In the genomic region with DNA sequence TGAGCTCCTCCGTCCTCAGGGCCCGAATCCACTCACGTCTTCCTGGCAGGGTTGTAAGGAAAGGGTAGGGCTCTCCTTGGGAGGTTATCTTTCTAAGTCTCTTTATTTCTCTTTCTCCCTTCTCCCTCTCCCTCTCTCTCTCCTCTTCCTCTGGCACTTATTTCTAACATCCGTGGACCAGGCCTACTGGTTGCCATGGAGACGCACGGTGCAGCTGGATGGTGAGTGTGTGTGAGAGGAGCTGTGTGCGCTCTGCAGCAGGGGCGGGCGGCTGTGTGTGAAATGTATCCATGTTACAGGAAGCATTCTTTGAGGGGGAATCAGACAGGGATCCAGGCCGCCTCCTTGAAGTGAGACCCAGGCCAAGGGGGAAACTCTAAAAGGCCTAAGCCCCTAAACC, we compare ENCODE assay signal across 12 cellular contexts. TPM values are rescaled to one million over a fixed set of nuclear protein-coding genes. Genes with fewer than 3 reads are reported as not detected.
DNase-seq lines count a peak whose midpoint lies in the region; ATAC-seq and TF ChIP-seq lines count a peak whose summit lies in the region.
"Had no signal": no experiment of that assay in that cellular context is flagged by ENCODE, and none has a peak within 500 bp of the region (broad histone marks: within the 10 kb centered on the region; RNA-seq: fewer than 3 reads in every experiment).

No MANE protein-coding gene starts in this region.

- no peaks in the 10 kb centered on the region for H3K9me3 Mint-ChIP-seq in activated T-helper 2 cell treated with anti-CD3 and anti-CD28 coated beads, Interferon-gamma antibody, Interleukin-2, Interleukin-4, amounts not matched to agents 10 μg/mL and 5 μg/mL and 100 μg/mL, durations not matched to agents 14 hours and 24 hours and 36 hours

- H3K4me3 Mint-ChIP-seq in activated T-helper 2 cell treated with anti-CD3 and anti-CD28 coated beads, Interferon-gamma antibody, Interleukin-2, Interleukin-4, amounts not matched to agents 10 μg/mL and 5 μg/mL and 100 μg/mL, durations not matched to agents 14 hours and 24 hours and 36 hours (ENCODE audit: low read depth): no peak overlapping the region

- POLR2A ChIA-PET in RWPE1 (lab: Yijun Ruan, JAX; ENCODE audit: low non-redundant PET): interaction anchor here (0.7 kb wide), 1 partner anchor 25 kb away, joined by 3 read pairs; no protein-coding TSS in a partner anchor

- H3K27ac ChIP-seq in left ventricle myocardium inferior (replicated peaks) (peak overlapping the region; percentile 76), RWPE1 (peak overlapping the region; percentile 3; the same call in 1 of the 2 replicates), hepatocyte (no peak overlapping the region), upper lobe of right lung (peak overlapping the region; percentile 30)

- H3K4me3 ChIP-seq in left ventricle myocardium inferior (no peak overlapping the region), hepatocyte (no peak overlapping the region), upper lobe of right lung (no peak overlapping the region)
- H3K4me3 ChIP-seq: HAP-1, heart right ventricle had no signal

- H3K4me2 ChIP-seq in hepatocyte: no peak overlapping the region

- no peaks in the 10 kb centered on the region for H3K36me3 Mint-ChIP-seq in activated T-helper 2 cell treated with anti-CD3 and anti-CD28 coated beads, Interferon-gamma antibody, Interleukin-2, Interleukin-4, amounts not matched to agents 10 μg/mL and 5 μg/mL and 100 μg/mL, durations not matched to agents 14 hours and 24 hours and 36 hours (ENCODE audit: low read depth)

- H4K20me1 ChIP-seq in hepatocyte (ENCODE audit: insufficient read depth, poor library complexity, severe bottlenecking): no peaks in the 10 kb centered on the region

- H3K79me2 ChIP-seq in hepatocyte: no peaks in the 10 kb centered on the region

- H3K27me3 ChIP-seq in left ventricle myocardium inferior (ENCODE audit: low read depth) (peaks cover 41% of the 10 kb centered on the region), hepatocyte (no peaks in the 10 kb centered on the region), upper lobe of right lung (peaks cover 3% of the 10 kb centered on the region)

- peaks cover 2% of the 10 kb centered on the region for H3K27me3 Mint-ChIP-seq in activated T-helper 2 cell treated with anti-CD3 and anti-CD28 coated beads, Interferon-gamma antibody, Interleukin-2, Interleukin-4, amounts not matched to agents 10 μg/mL and 5 μg/mL and 100 μg/mL, durations not matched to agents 14 hours and 24 hours and 36 hours (ENCODE audit: low read depth)

- ATAC-seq in Right ventricle myocardium superior (ENCODE audit: poor library complexity) (no peak), upper lobe of right lung (no peak), GM19035 (IDR thresholded peaks at IDR 0.05; ENCODE audit: unreplicated experiment) (no peak)
- ATAC-seq: heart right ventricle had no signal

- CTCF ChIA-PET in RWPE1 (lab: Yijun Ruan, JAX): interaction anchor here (0.6 kb wide), 1 partner anchor 253 kb away, joined by 4 read pairs; no protein-coding TSS in a partner anchor

- H3K27ac Mint-ChIP-seq in activated T-helper 2 cell treated with anti-CD3 and anti-CD28 coated beads, Interferon-gamma antibody, Interleukin-2, Interleukin-4, amounts not matched to agents 10 μg/mL and 5 μg/mL and 100 μg/mL, durations not matched to agents 14 hours and 24 hours and 36 hours: no peak overlapping the region

- H3K9me3 ChIP-seq in left ventricle myocardium inferior (replicated peaks) (no peaks in the 10 kb centered on the region), hepatocyte (ENCODE audit: low read depth) (no peaks in the 10 kb centered on the region), upper lobe of right lung (no peaks in the 10 kb centered on the region)
- H3K9me3 ChIP-seq: Caco-2, HAP-1, heart right ventricle had no signal

- DNase-seq in left ventricle myocardium inferior: no peak
- DNase-seq in Right ventricle myocardium superior: no peak
- DNase-seq in RWPE1 (ENCODE audit: low spot score): no peak
- DNase-seq in hepatocyte (ENCODE audit: low spot score): peak; percentile 64
- no peak for DNase-seq in upper lobe of right lung
- no peak for DNase-seq in activated CD4-positive, CD25-positive, alpha-beta regulatory T cell (lab: John Stamatoyannopoulos, UW)
- DNase-seq in activated T-helper 2 cell treated with anti-CD3 and anti-CD28 coated beads, Interferon-gamma antibody, Interleukin-2, Interleukin-4, amounts not matched to agents 10 μg/mL and 5 μg/mL and 100 μg/mL, durations not matched to agents 14 hours and 24 hours and 36 hours (ENCODE audit: low spot score): no peak
- DNase-seq: NCI-H446 treated with DMSO at 0.1 percent for 48 hours had no signal

- H3K4me1 ChIP-seq in left ventricle myocardium inferior (peaks cover 88% of the 10 kb centered on the region), hepatocyte (ENCODE audit: insufficient read depth) (peaks cover 12% of the 10 kb centered on the region), upper lobe of right lung (peaks cover 55% of the 10 kb centered on the region)

- no peak overlapping the region for H2AFZ ChIP-seq in hepatocyte

- no peaks in the 10 kb centered on the region for H3K36me3 ChIP-seq in left ventricle myocardium inferior
- H3K36me3 ChIP-seq in hepatocyte (replicated peaks; ENCODE audit: insufficient read depth, low read depth): no peaks in the 10 kb centered on the region
- H3K36me3 ChIP-seq in upper lobe of right lung: no peaks in the 10 kb centered on the region
- H3K36me3 ChIP-seq: HAP-1, heart right ventricle had no signal

- WGBS in hepatocyte (ENCODE audit: low lambda C conversion rate, missing lambda C conversion rate): 43% methylated on average over 10 of the region's 10 CpGs

- H3K9me2 ChIP-seq in hepatocyte (replicated peaks; ENCODE audit: insufficient read depth): no peaks in the 10 kb centered on the region

- TF ChIP-seq CTCF in left ventricle myocardium inferior (IDR thresholded peaks at IDR 0.05; ENCODE audit: borderline replicate concordance): no peak
- no peak for TF ChIP-seq CTCF in RWPE1 (conservative IDR thresholded peaks at IDR 0.05; ENCODE audit: low read depth)
- no peak for TF ChIP-seq CTCF in hepatocyte (IDR thresholded peaks at IDR 0.05; ENCODE audit: poor library complexity)
- TF ChIP-seq CTCF in upper lobe of right lung (IDR thresholded peaks at IDR 0.05): no peak

- intact Hi-C loops in left ventricle myocardium inferior (cut with micrococcal nuclease): no loop called here
- intact Hi-C loops in Right ventricle myocardium superior (cut with DNase I): no loop called here
- intact Hi-C loops in upper lobe of right lung (cut with DNase I): no loop called here
- intact Hi-C loops in activated T-helper 2 cell treated with anti-CD3 and anti-CD28 coated beads, Interferon-gamma antibody, Interleukin-2, Interleukin-4, amounts not matched to agents 10 μg/mL and 5 μg/mL and 100 μg/mL, durations not matched to agents 14 hours and 24 hours and 36 hours (cut with micrococcal nuclease): loop anchor here (5.0 kb wide), 1 partner anchor 76 kb away; the partner anchor contains the start of gene DELE1

- H3K4me1 Mint-ChIP-seq in activated T-helper 2 cell treated with anti-CD3 and anti-CD28 coated beads, Interferon-gamma antibody, Interleukin-2, Interleukin-4, amounts not matched to agents 10 μg/mL and 5 μg/mL and 100 μg/mL, durations not matched to agents 14 hours and 24 hours and 36 hours (ENCODE audit: low read depth): peaks cover 14% of the 10 kb centered on the region

RNA-seq across cellular contexts. Expression of gene PCDH1, which starts 32.2 kb away (rescaled TPM):
- total RNA-seq in left ventricle myocardium inferior (16.1 TPM), Right ventricle myocardium superior (15.8 TPM), hepatocyte (10.5 and 10.8 TPM in 2 replicates), upper lobe of right lung (66.6 TPM)
- 6.2 and 8.6 TPM in 2 replicates for polyA plus RNA-seq in hepatocyte
- not detected in 2 replicates for total RNA-seq in activated T-helper 2 cell treated with anti-CD3 and anti-CD28 coated beads, Interferon-gamma antibody, Interleukin-2, Interleukin-4, amounts not matched to agents 10 μg/mL and 5 μg/mL and 100 μg/mL, durations not matched to agents 14 hours and 24 hours and 36 hours

Comparison
In these comparisons a context has a peak if more than half of its experiments do, and no peak if none do; other contexts are left out.
1. RNA of gene PCDH1, which starts 32.2 kb away (total RNA-seq): 66.6 TPM in upper lobe of right lung (single experiment), 16.1 TPM in left ventricle myocardium inferior (single experiment), 15.8 TPM in Right ventricle myocardium superior (single experiment) and 10.5 to 10.8 TPM in hepatocyte; not detected in activated T-helper 2 cell treated with anti-CD3 and anti-CD28 coated beads, Interferon-gamma antibody, Interleukin-2, Interleukin-4, amounts not matched to agents 10 μg/mL and 5 μg/mL and 100 μg/mL, durations not matched to agents 14 hours and 24 hours and 36 hours; every median in the first group is over 10 times any median in the second.